ENCODE assay signal across 15 cellular contexts in genomic region chr18:57523171-57523956, GRCh38.
DNase-seq lines count a peak whose midpoint lies in the region; ATAC-seq, FAIRE-seq and TF ChIP-seq lines count a peak whose summit lies in the region.
"Had no signal": no experiment of that assay in that cellular context is flagged by ENCODE, and none has a peak within 500 bp of the region (broad histone marks: within the 10 kb centered on the region; RNA-seq: fewer than 3 reads in every experiment).

No MANE protein-coding gene starts in this region.

- no peak overlapping the region for H3K4me2 ChIP-seq in osteoblast (ENCODE audit: insufficient read depth, low read length)

- no peak for FAIRE-seq in GM19239 (lab: Jason Lieb, UNC)
- FAIRE-seq: colon, frontal cortex had no signal

- peak; percentile 78 for ATAC-seq in GM21786 (IDR thresholded peaks at IDR 0.05; ENCODE audit: unreplicated experiment)
- ATAC-seq: Panc1 had no signal

- no peaks in the 10 kb centered on the region for H3K4me1 ChIP-seq in osteoblast (ENCODE audit: insufficient read depth, low read length)

- H4K20me1 ChIP-seq in osteoblast (ENCODE audit: insufficient read depth, low read length) = no peaks in the 10 kb centered on the region

- H3K27ac Mint-ChIP-seq in activated T-cell treated with anti-CD3 and anti-CD28 coated beads, Interleukin-2, amount 50 U/mL, for 24 hours = no peak overlapping the region
- H3K27ac Mint-ChIP-seq: type B pancreatic cell had no signal

- DNase-seq in GDM1 (lab: John Stamatoyannopoulos, UW) = peak; percentile 18
- DNase-seq in NCI-H526 (lab: John Stamatoyannopoulos, UW) = peak; percentile 39 to 74
- DNase-seq in erythroblast (lab: John Stamatoyannopoulos, UW) = peak; percentile 90 to 91
- DNase-seq in MG63 = no peak
- no peak for DNase-seq in GM19239 (ENCODE audit: insufficient read length, low spot score)
- no peak for DNase-seq in activated T-cell treated with anti-CD3 and anti-CD28 coated beads, Interleukin-2, amount 50 U/mL, for 24 hours
- DNase-seq in osteoblast (ENCODE audit: insufficient read length, low spot score, missing footprints) = no peak
- DNase-seq: activated CD4-positive, alpha-beta T cell treated with anti-CD3 and anti-CD28 coated beads for 1 hour; activated naive CD4-positive, alpha-beta T cell treated with Interleukin-2 at 50 U/mL for 16 hours; NCI-H1092 had no signal

- no peaks in the 10 kb centered on the region for H3K9me3 Mint-ChIP-seq in activated T-cell treated with anti-CD3 and anti-CD28 coated beads, Interleukin-2, amount 50 U/mL, for 24 hours

- no peak for TF ChIP-seq POLR2A in erythroblast (IDR thresholded peaks at IDR 0.05; ENCODE audit: low read length)

- no peak overlapping the region for H3K27ac ChIP-seq in osteoblast (ENCODE audit: low read depth, low read length)

- H2AFZ ChIP-seq in osteoblast (ENCODE audit: low read length) = no peak overlapping the region

- no peaks in the 10 kb centered on the region for H3K36me3 Mint-ChIP-seq in activated T-cell treated with anti-CD3 and anti-CD28 coated beads, Interleukin-2, amount 50 U/mL, for 24 hours (ENCODE audit: low read depth)
- H3K36me3 Mint-ChIP-seq: type B pancreatic cell had no signal

- H3K9me3 ChIP-seq in MG63 = no peaks in the 10 kb centered on the region
- no peaks in the 10 kb centered on the region for H3K9me3 ChIP-seq in osteoblast (ENCODE audit: low read depth, low read length)

- H3K79me2 ChIP-seq in osteoblast (ENCODE audit: insufficient read depth, low read length) = no peaks in the 10 kb centered on the region

- H3K27me3 Mint-ChIP-seq in activated T-cell treated with anti-CD3 and anti-CD28 coated beads, Interleukin-2, amount 50 U/mL, for 24 hours = peaks cover 17% of the 10 kb centered on the region

- TF ChIP-seq CTCF in osteoblast (IDR thresholded peaks at IDR 0.05; ENCODE audit: extremely low read depth, low read depth, low read length) = no peak

- H3K36me3 ChIP-seq in MG63 (no peaks in the 10 kb centered on the region), osteoblast (ENCODE audit: insufficient read depth, low read length) (no peaks in the 10 kb centered on the region)

- no peak overlapping the region for H3K4me3 ChIP-seq in MG63
- H3K4me3 ChIP-seq in osteoblast (ENCODE audit: insufficient read depth, low read length) = no peak overlapping the region

- H3K4me1 Mint-ChIP-seq in activated T-cell treated with anti-CD3 and anti-CD28 coated beads, Interleukin-2, amount 50 U/mL, for 24 hours (ENCODE audit: low read depth) = no peaks in the 10 kb centered on the region

- H3K27me3 ChIP-seq in MG63 (0 out of 2 replicates have a peak, but pooled peaks cover 3% of the 10 kb centered on the region), osteoblast (ENCODE audit: insufficient read depth, low read length) (peaks cover 4% of the 10 kb centered on the region)

- H3K4me3 Mint-ChIP-seq in activated T-cell treated with anti-CD3 and anti-CD28 coated beads, Interleukin-2, amount 50 U/mL, for 24 hours = no peak overlapping the region
- H3K4me3 Mint-ChIP-seq: type B pancreatic cell had no signal

Comparison
In these comparisons a context has a peak if more than half of its experiments do, and no peak if none do; other contexts are left out.
1. DNase-seq: peak in GDM1 (single experiment), NCI-H526 (2 of 2) and erythroblast (2 of 2); none in MG63 (single experiment), GM19239 (single experiment), activated T-cell treated with anti-CD3 and anti-CD28 coated beads, Interleukin-2, amount 50 U/mL, for 24 hours (single experiment) and osteoblast (single experiment).